1 cellular context compared by ENCODE assay signal in the genomic region with DNA sequence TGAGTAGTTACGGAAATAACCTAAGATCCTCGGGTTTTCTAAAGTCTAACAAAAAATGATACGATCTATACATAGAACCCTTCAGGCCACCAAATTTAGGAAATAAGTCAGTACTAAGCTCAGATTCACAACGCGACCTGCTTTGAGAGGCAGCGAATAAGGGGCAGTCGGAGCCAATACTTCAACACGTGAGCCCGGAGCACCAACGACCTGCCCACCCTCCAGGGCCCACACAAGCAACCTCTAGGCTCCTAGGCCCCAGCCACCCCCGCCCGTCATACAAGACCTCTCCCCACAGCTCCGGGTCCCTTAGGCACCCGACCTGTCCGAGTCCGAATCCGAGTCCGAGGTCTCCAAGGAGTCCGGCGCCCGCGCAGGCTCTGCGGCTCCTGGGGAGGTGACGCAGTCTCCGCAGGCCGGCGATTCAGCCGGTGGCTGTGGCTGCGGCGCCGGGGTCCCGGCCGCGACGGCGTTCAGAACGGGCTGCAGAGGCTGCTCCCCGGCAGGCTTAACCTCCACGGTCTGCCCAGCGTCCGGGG.
TF ChIP-seq lines count a peak whose summit lies in the region.

No MANE protein-coding gene starts in this region.

TF ChIP-seq in HepG2, 621 proteins besides CTCF, POLR2A, EP300 and RAD21 (continued from another document and continues in another):
- TF ChIP-seq, protein P1, sequence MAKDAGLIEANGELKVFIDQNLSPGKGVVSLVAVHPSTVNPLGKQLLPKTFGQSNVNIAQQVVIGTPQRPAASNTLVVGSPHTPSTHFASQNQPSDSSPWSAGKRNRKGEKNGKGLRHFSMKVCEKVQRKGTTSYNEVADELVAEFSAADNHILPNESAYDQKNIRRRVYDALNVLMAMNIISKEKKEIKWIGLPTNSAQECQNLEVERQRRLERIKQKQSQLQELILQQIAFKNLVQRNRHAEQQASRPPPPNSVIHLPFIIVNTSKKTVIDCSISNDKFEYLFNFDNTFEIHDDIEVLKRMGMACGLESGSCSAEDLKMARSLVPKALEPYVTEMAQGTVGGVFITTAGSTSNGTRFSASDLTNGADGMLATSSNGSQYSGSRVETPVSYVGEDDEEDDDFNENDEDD (CRISPR knock-in tag; IDR thresholded peaks at IDR 0.05; ENCODE audit: borderline replicate concordance), result no peak
- TF ChIP-seq ZNF772 (CRISPR knock-in tag; IDR thresholded peaks at IDR 0.05), result no peak
- TF ChIP-seq, protein P2, sequence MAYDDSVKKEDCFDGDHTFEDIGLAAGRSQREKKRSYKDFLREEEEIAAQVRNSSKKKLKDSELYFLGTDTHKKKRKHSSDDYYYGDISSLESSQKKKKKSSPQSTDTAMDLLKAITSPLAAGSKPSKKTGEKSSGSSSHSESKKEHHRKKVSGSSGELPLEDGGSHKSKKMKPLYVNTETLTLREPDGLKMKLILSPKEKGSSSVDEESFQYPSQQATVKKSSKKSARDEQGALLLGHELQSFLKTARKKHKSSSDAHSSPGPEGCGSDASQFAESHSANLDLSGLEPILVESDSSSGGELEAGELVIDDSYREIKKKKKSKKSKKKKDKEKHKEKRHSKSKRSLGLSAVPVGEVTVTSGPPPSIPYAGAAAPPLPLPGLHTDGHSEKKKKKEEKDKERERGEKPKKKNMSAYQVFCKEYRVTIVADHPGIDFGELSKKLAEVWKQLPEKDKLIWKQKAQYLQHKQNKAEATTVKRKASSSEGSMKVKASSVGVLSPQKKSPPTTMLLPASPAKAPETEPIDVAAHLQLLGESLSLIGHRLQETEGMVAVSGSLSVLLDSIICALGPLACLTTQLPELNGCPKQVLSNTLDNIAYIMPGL (CRISPR knock-in tag; IDR thresholded peaks at IDR 0.05; ENCODE audit: borderline replicate concordance in 1 of 2, low read depth in 1 of 2), result peak in 1 of 2 experiments; percentile 45; a peak in 1 of 4 replicates
- no peak; the same call in 1 of the 2 replicates for TF ChIP-seq NR2C2 (CRISPR knock-in tag; IDR thresholded peaks at IDR 0.05; ENCODE audit: borderline replicate concordance)
- TF ChIP-seq, protein P3, sequence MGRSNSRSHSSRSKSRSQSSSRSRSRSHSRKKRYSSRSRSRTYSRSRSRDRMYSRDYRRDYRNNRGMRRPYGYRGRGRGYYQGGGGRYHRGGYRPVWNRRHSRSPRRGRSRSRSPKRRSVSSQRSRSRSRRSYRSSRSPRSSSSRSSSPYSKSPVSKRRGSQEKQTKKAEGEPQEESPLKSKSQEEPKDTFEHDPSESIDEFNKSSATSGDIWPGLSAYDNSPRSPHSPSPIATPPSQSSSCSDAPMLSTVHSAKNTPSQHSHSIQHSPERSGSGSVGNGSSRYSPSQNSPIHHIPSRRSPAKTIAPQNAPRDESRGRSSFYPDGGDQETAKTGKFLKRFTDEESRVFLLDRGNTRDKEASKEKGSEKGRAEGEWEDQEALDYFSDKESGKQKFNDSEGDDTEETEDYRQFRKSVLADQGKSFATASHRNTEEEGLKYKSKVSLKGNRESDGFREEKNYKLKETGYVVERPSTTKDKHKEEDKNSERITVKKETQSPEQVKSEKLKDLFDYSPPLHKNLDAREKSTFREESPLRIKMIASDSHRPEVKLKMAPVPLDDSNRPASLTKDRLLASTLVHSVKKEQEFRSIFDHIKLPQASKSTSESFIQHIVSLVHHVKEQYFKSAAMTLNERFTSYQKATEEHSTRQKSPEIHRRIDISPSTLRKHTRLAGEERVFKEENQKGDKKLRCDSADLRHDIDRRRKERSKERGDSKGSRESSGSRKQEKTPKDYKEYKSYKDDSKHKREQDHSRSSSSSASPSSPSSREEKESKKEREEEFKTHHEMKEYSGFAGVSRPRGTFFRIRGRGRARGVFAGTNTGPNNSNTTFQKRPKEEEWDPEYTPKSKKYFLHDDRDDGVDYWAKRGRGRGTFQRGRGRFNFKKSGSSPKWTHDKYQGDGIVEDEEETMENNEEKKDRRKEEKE (IDR thresholded peaks at IDR 0.05), result no peak
- no peak for TF ChIP-seq SIX4 (CRISPR knock-in tag; IDR thresholded peaks at IDR 0.05)
- no peak for TF ChIP-seq U2AF1 (optimal IDR thresholded peaks at IDR 0.05; ENCODE audit: low read depth, low read length)
- TF ChIP-seq ELF1 (CRISPR knock-in tag; IDR thresholded peaks at IDR 0.05), result no peak
- peak; percentile 73; the same call in 1 of the 2 replicates for TF ChIP-seq ZNF670 (CRISPR knock-in tag; IDR thresholded peaks at IDR 0.05; ENCODE audit: borderline replicate concordance)
- no peak for TF ChIP-seq GLI4 (CRISPR knock-in tag; IDR thresholded peaks at IDR 0.05; ENCODE audit: borderline replicate concordance)
- no peak for TF ChIP-seq KMT2B (CRISPR knock-in tag; IDR thresholded peaks at IDR 0.05)
- TF ChIP-seq, protein P4, sequence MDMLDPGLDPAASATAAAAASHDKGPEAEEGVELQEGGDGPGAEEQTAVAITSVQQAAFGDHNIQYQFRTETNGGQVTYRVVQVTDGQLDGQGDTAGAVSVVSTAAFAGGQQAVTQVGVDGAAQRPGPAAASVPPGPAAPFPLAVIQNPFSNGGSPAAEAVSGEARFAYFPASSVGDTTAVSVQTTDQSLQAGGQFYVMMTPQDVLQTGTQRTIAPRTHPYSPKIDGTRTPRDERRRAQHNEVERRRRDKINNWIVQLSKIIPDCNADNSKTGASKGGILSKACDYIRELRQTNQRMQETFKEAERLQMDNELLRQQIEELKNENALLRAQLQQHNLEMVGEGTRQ (IDR thresholded peaks at IDR 0.05; ENCODE audit: low read depth, low read length), result no peak
- TF ChIP-seq, protein P4 (CRISPR knock-in tag; IDR thresholded peaks at IDR 0.05; ENCODE audit: borderline replicate concordance), result no peak
- TF ChIP-seq RBM39 (IDR thresholded peaks at IDR 0.05; ENCODE audit: low read depth, low read length, poor library complexity, severe bottlenecking), result no peak
- TF ChIP-seq PRPF4 (IDR thresholded peaks at IDR 0.05; ENCODE audit: low read depth, low read length, poor library complexity, severe bottlenecking), result no peak
- no peak for TF ChIP-seq ARNTL (CRISPR knock-in tag; IDR thresholded peaks at IDR 0.05)
- TF ChIP-seq CENPT (CRISPR knock-in tag; IDR thresholded peaks at IDR 0.05; ENCODE audit: low read depth), result no peak
- no peak for TF ChIP-seq RFX1 (IDR thresholded peaks at IDR 0.05)
- no peak for TF ChIP-seq NONO (IDR thresholded peaks at IDR 0.05)
- TF ChIP-seq NONO (CRISPR knock-in tag; conservative IDR thresholded peaks at IDR 0.05), result no peak
- TF ChIP-seq, protein P5, sequence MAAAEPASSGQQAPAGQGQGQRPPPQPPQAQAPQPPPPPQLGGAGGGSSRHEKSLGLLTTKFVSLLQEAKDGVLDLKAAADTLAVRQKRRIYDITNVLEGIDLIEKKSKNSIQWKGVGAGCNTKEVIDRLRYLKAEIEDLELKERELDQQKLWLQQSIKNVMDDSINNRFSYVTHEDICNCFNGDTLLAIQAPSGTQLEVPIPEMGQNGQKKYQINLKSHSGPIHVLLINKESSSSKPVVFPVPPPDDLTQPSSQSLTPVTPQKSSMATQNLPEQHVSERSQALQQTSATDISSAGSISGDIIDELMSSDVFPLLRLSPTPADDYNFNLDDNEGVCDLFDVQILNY (CRISPR knock-in tag; conservative IDR thresholded peaks at IDR 0.05), result no peak
- TF ChIP-seq, protein P6, sequence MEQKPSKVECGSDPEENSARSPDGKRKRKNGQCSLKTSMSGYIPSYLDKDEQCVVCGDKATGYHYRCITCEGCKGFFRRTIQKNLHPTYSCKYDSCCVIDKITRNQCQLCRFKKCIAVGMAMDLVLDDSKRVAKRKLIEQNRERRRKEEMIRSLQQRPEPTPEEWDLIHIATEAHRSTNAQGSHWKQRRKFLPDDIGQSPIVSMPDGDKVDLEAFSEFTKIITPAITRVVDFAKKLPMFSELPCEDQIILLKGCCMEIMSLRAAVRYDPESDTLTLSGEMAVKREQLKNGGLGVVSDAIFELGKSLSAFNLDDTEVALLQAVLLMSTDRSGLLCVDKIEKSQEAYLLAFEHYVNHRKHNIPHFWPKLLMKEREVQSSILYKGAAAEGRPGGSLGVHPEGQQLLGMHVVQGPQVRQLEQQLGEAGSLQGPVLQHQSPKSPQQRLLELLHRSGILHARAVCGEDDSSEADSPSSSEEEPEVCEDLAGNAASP (CRISPR knock-in tag; IDR thresholded peaks at IDR 0.05; ENCODE audit: borderline replicate concordance), result no peak
- TF ChIP-seq CHD4 (IDR thresholded peaks at IDR 0.05; ENCODE audit: borderline replicate concordance, low read length), result no peak
- TF ChIP-seq AKAP8 (CRISPR knock-in tag; IDR thresholded peaks at IDR 0.05), result no peak
- TF ChIP-seq, protein P7, sequence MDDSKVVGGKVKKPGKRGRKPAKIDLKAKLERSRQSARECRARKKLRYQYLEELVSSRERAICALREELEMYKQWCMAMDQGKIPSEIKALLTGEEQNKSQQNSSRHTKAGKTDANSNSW (CRISPR knock-in tag; IDR thresholded peaks at IDR 0.05; ENCODE audit: borderline replicate concordance), result no peak
- no peak for TF ChIP-seq JUNB (CRISPR knock-in tag; IDR thresholded peaks at IDR 0.05; ENCODE audit: borderline replicate concordance)
- TF ChIP-seq RBAK (CRISPR knock-in tag; IDR thresholded peaks at IDR 0.05), result no peak
- no peak for TF ChIP-seq HES4 (CRISPR knock-in tag; IDR thresholded peaks at IDR 0.05; ENCODE audit: borderline replicate concordance)
- no peak for TF ChIP-seq TBP (CRISPR knock-in tag; IDR thresholded peaks at IDR 0.05)
- no peak for TF ChIP-seq SCMH1 (CRISPR knock-in tag; IDR thresholded peaks at IDR 0.05; ENCODE audit: borderline replicate concordance)
- no peak for TF ChIP-seq NR2F1 (CRISPR knock-in tag; IDR thresholded peaks at IDR 0.05)
- TF ChIP-seq, protein P8, sequence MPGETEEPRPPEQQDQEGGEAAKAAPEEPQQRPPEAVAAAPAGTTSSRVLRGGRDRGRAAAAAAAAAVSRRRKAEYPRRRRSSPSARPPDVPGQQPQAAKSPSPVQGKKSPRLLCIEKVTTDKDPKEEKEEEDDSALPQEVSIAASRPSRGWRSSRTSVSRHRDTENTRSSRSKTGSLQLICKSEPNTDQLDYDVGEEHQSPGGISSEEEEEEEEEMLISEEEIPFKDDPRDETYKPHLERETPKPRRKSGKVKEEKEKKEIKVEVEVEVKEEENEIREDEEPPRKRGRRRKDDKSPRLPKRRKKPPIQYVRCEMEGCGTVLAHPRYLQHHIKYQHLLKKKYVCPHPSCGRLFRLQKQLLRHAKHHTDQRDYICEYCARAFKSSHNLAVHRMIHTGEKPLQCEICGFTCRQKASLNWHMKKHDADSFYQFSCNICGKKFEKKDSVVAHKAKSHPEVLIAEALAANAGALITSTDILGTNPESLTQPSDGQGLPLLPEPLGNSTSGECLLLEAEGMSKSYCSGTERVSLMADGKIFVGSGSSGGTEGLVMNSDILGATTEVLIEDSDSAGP (CRISPR knock-in tag; IDR thresholded peaks at IDR 0.05; ENCODE audit: borderline replicate concordance), result no peak
- TF ChIP-seq, protein P9, sequence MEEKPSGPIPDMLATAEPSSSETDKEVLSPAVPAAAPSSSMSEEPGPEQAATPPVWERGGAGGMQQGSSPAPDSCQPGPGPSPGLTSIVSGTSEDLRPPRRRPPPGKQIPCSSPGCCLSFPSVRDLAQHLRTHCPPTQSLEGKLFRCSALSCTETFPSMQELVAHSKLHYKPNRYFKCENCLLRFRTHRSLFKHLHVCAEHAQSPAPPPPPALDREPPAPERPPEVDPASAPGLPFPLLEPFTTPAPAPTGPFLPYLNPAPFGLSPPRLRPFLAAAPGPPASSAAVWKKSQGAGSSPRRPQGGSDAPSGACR (CRISPR knock-in tag; IDR thresholded peaks at IDR 0.05), result no peak
- 0 out of 2 replicates have a peak, but pooled peaks have one; percentile 16 for TF ChIP-seq PITX1 (CRISPR knock-in tag; IDR thresholded peaks at IDR 0.05)
- no peak for TF ChIP-seq ZFYVE20 (CRISPR knock-in tag; IDR thresholded peaks at IDR 0.05; ENCODE audit: borderline replicate concordance, low read depth)
- no peak for TF ChIP-seq HMG20A (CRISPR knock-in tag; IDR thresholded peaks at IDR 0.05; ENCODE audit: borderline replicate concordance)
- TF ChIP-seq, protein P10, sequence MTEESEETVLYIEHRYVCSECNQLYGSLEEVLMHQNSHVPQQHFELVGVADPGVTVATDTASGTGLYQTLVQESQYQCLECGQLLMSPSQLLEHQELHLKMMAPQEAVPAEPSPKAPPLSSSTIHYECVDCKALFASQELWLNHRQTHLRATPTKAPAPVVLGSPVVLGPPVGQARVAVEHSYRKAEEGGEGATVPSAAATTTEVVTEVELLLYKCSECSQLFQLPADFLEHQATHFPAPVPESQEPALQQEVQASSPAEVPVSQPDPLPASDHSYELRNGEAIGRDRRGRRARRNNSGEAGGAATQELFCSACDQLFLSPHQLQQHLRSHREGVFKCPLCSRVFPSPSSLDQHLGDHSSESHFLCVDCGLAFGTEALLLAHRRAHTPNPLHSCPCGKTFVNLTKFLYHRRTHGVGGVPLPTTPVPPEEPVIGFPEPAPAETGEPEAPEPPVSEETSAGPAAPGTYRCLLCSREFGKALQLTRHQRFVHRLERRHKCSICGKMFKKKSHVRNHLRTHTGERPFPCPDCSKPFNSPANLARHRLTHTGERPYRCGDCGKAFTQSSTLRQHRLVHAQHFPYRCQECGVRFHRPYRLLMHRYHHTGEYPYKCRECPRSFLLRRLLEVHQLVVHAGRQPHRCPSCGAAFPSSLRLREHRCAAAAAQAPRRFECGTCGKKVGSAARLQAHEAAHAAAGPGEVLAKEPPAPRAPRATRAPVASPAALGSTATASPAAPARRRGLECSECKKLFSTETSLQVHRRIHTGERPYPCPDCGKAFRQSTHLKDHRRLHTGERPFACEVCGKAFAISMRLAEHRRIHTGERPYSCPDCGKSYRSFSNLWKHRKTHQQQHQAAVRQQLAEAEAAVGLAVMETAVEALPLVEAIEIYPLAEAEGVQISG (CRISPR knock-in tag; IDR thresholded peaks at IDR 0.05), result no peak
- TF ChIP-seq, protein P11, sequence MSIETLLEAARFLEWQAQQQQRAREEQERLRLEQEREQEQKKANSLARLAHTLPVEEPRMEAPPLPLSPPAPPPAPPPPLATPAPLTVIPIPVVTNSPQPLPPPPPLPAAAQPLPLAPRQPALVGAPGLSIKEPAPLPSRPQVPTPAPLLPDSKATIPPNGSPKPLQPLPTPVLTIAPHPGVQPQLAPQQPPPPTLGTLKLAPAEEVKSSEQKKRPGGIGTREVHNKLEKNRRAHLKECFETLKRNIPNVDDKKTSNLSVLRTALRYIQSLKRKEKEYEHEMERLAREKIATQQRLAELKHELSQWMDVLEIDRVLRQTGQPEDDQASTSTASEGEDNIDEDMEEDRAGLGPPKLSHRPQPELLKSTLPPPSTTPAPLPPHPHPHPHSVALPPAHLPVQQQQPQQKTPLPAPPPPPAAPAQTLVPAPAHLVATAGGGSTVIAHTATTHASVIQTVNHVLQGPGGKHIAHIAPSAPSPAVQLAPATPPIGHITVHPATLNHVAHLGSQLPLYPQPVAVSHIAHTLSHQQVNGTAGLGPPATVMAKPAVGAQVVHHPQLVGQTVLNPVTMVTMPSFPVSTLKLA (IDR thresholded peaks at IDR 0.05), result no peak
